In the genomic region with DNA sequence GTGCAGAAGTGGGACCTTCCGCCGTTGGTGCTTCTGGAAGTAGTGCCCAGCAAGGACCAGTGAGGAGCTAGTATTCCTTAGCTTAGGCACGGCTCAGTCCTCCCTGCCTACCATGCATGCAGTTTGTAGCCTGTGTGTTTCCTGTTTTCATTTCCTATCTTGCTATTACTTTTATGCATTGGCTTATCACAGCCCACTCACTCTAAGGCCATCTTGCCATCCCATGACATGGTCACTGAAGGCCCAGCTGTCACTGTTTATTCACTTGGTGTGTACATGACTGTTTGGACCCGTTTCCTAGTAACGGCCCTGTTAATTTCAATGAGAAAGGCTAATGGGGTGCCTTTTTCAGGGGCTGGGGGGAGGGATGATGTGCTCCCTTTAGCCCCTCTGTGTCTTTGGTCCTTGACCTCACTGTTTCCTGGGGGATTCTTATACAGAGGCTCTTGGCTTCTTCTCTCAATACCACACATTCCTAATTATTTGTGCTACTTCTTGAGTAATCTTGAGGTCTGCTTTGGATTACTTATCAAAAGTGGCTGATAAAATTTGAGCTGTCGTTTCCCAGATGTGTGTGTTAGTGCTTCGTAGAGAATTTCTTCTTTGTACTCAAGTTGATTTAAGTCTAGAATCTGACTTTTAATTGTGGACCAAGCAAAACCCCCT, we compare ENCODE assay signal across 8 cellular contexts. TPM values are rescaled to one million over a fixed set of nuclear protein-coding genes. Genes with fewer than 3 reads are reported as not detected.
DNase-seq lines count a peak whose midpoint lies in the region; ATAC-seq, FAIRE-seq and TF ChIP-seq lines count a peak whose summit lies in the region.

No MANE protein-coding gene starts in this region.

- FAIRE-seq in kidney (lab: Jason Lieb, UNC) = no peak

- no peaks in the 10 kb centered on the region for H3K36me3 Mint-ChIP-seq in activated T-cell treated with anti-CD3 and anti-CD28 coated beads, Interleukin-2, amount 50 U/mL, for 24 hours (ENCODE audit: low read depth)
- no peaks in the 10 kb centered on the region for H3K36me3 Mint-ChIP-seq in activated naive CD4-positive, alpha-beta T cell treated with anti-CD3 and anti-CD28 coated beads, Interleukin-2, amount 50 U/mL, for 72 hours

- ATAC-seq in upper lobe of right lung = peak; percentile 55
- ATAC-seq in activated naive CD4-positive, alpha-beta T cell treated with anti-CD3 and anti-CD28 coated beads, Interleukin-2, amount 50 U/mL, for 72 hours = no peak

- H3K4me1 Mint-ChIP-seq in activated T-cell treated with anti-CD3 and anti-CD28 coated beads, Interleukin-2, amount 50 U/mL, for 24 hours (ENCODE audit: low read depth) = peaks cover 27% of the 10 kb centered on the region

- H3K4me3 Mint-ChIP-seq in activated T-cell treated with anti-CD3 and anti-CD28 coated beads, Interleukin-2, amount 50 U/mL, for 24 hours = no peak overlapping the region

- no peaks in the 10 kb centered on the region for H3K36me3 ChIP-seq in ascending aorta
- H3K36me3 ChIP-seq in kidney (ENCODE audit: control insufficient read depth in 1 of 2, insufficient read depth in 2 of 2, low read length in 2 of 2) = no peaks in the 10 kb centered on the region
- no peaks in the 10 kb centered on the region for H3K36me3 ChIP-seq in upper lobe of right lung

- TF ChIP-seq CTCF in ascending aorta (IDR thresholded peaks at IDR 0.05) (no peak), kidney (IDR thresholded peaks at IDR 0.05; ENCODE audit: borderline replicate concordance, extremely low read depth, insufficient read depth) (no peak), upper lobe of right lung (IDR thresholded peaks at IDR 0.05) (no peak)

- H3K4me1 ChIP-seq in ascending aorta (peaks cover 20 to 42% of the 10 kb centered on the region in 2 donors), kidney (ENCODE audit: control insufficient read depth in 1 of 2, insufficient read depth in 1 of 2, low read depth in 1 of 2, low read length in 2 of 2) (peaks cover 25 to 27% of the 10 kb centered on the region in 2 donors), upper lobe of right lung (peaks cover 56% of the 10 kb centered on the region)

- H3K27me3 Mint-ChIP-seq in activated T-cell treated with anti-CD3 and anti-CD28 coated beads, Interleukin-2, amount 50 U/mL, for 24 hours = no peaks in the 10 kb centered on the region

- DNase-seq in NCI-H2227 (lab: John Stamatoyannopoulos, UW; ENCODE audit: unreplicated experiment) (peak; percentile 35), NCI-H2227 treated with DMSO at 0.1 percent for 48 hours (lab: John Stamatoyannopoulos, UW) (no peak), ascending aorta (ENCODE audit: low spot score in 2 of 2) (no peak), kidney (no peak), upper lobe of right lung (no peak), kidney glomerular epithelial cell (lab: John Stamatoyannopoulos, UW) (no peak)
- DNase-seq in activated T-cell treated with anti-CD3 and anti-CD28 coated beads, Interleukin-2, amount 50 U/mL, for 24 hours = no peak
- DNase-seq in activated naive CD4-positive, alpha-beta T cell treated with anti-CD3 and anti-CD28 coated beads, Interleukin-2, amount 50 U/mL, for 72 hours (ENCODE audit: low spot score in 2 of 2) = no peak

- H3K9me3 Mint-ChIP-seq in activated T-cell treated with anti-CD3 and anti-CD28 coated beads, Interleukin-2, amount 50 U/mL, for 24 hours = no peaks in the 10 kb centered on the region
- no peaks in the 10 kb centered on the region for H3K9me3 Mint-ChIP-seq in activated naive CD4-positive, alpha-beta T cell treated with anti-CD3 and anti-CD28 coated beads, Interleukin-2, amount 50 U/mL, for 72 hours

- H3K27me3 ChIP-seq in ascending aorta (no peaks in the 10 kb centered on the region), upper lobe of right lung (no peaks in the 10 kb centered on the region)

- H3K4me3 ChIP-seq in ascending aorta (peak overlapping the region in 1 of 2 donors; percentile 13), kidney (ENCODE audit: low read length in 2 of 2) (peak overlapping the region in 1 of 2 donors; percentile 7), upper lobe of right lung (no peak overlapping the region)

- intact Hi-C loops in ascending aorta (cut with DNase I) (no loop called here), kidney (cut with DNase I) (no loop called here), upper lobe of right lung (cut with DNase I) (no loop called here)

- H3K27ac ChIP-seq in ascending aorta (peak overlapping the region; percentile 78 to 79), kidney (ENCODE audit: low read depth in 2 of 2, low read length in 2 of 2) (peak overlapping the region; percentile 32 to 68), upper lobe of right lung (peak overlapping the region; percentile 90)

- H3K9me3 ChIP-seq in ascending aorta (no peaks in the 10 kb centered on the region), kidney (ENCODE audit: control insufficient read depth in 1 of 2, low read length in 2 of 2) (no peaks in the 10 kb centered on the region), upper lobe of right lung (no peaks in the 10 kb centered on the region)

- H3K9ac ChIP-seq in kidney (ENCODE audit: low read length in 2 of 2) = no peak overlapping the region

- no peak overlapping the region for H3K27ac Mint-ChIP-seq in activated T-cell treated with anti-CD3 and anti-CD28 coated beads, Interleukin-2, amount 50 U/mL, for 24 hours
- peak overlapping the region in 1 of 2 donors; percentile 32 for H3K27ac Mint-ChIP-seq in activated naive CD4-positive, alpha-beta T cell treated with anti-CD3 and anti-CD28 coated beads, Interleukin-2, amount 50 U/mL, for 72 hours

RNA-seq across cellular contexts. Expression of gene TRAK1, which starts 24.5 kb away (rescaled TPM):
- total RNA-seq in ascending aorta = 37.5 TPM
- 41.0 TPM for total RNA-seq in kidney
- polyA plus RNA-seq in kidney (ENCODE audit: insufficient read depth, low read depth, low replicate concordance) = 16.2 TPM
- 49.6 TPM for total RNA-seq in upper lobe of right lung
- 10 to 100 TPM; 19.1 to 33.1 TPM for total RNA-seq in activated naive CD4-positive, alpha-beta T cell treated with anti-CD3 and anti-CD28 coated beads, Interleukin-2, amount 50 U/mL, for 72 hours
